In the genomic region with DNA sequence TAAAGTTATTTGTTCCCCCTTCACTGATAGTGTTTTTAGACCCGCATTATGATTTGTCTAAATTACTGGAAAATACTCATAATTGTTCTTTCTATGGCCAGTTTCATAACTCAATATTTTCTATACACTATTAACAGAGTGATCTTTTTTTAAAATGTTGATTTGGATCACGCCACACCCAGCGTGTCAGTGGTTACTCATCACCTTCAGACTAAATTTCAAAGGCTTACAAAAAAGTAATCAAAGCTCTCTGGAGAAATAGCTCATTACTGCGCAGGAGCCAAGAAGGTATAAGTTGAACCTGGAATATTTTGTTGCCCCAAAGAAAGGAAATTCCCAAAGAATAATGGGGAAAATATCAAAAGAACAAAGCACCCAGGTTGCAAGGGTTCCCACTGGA, we compare ENCODE assay signal across 21 cellular contexts.
A peak's percentile ranks its signal among the peaks of the same experiment; 100 is the strongest.
DNase-seq lines count a peak whose midpoint lies in the region; ATAC-seq and TF ChIP-seq lines count a peak whose summit lies in the region.
"Had no signal": no experiment of that assay in that cellular context is flagged by ENCODE, and none has a peak within 500 bp of the region (broad histone marks: within the 10 kb centered on the region; RNA-seq: fewer than 3 reads in every experiment).

No MANE protein-coding gene starts in this region.

- no peaks in the 10 kb centered on the region for H3K9me3 ChIP-seq in HCT116 (ENCODE audit: control insufficient read depth in 1 of 2, insufficient read depth in 1 of 2, low read depth in 1 of 2, low read length in 2 of 2)
- H3K9me3 ChIP-seq in PC-3 (ENCODE audit: low read length): no peaks in the 10 kb centered on the region
- H3K9me3 ChIP-seq in neuronal stem cell (replicated peaks in 1 of 2; ENCODE audit: control insufficient read depth in 2 of 2, insufficient read depth in 1 of 2, low read depth in 1 of 2, low read length in 2 of 2): no peaks in the 10 kb centered on the region
- H3K9me3 ChIP-seq in tibial artery: no peaks in the 10 kb centered on the region
- H3K9me3 ChIP-seq: A549, BE2C had no signal

- H3K27me3 ChIP-seq in HCT116 (ENCODE audit: insufficient read depth, low read length) (no peaks in the 10 kb centered on the region), PC-3 (ENCODE audit: low read length) (no peaks in the 10 kb centered on the region), foreskin keratinocyte (no peaks in the 10 kb centered on the region), neuronal stem cell (ENCODE audit: control insufficient read depth in 3 of 3, insufficient read depth in 3 of 3, low read depth in 1 of 3, low read length in 3 of 3) (no peaks in the 10 kb centered on the region), tibial artery (no peaks in the 10 kb centered on the region)
- H3K27me3 ChIP-seq: BE2C; BLaER1 treated with 17β-estradiol and CSF1 and Interleukin-3, amounts not matched to agents 10 nM and 100 nM had no signal

- H3K4ac ChIP-seq in neuronal stem cell (ENCODE audit: low read length): no peak overlapping the region

- H3K23ac ChIP-seq in neuronal stem cell (ENCODE audit: low read depth, low read length, poor library complexity): no peak overlapping the region

- no peak overlapping the region for H4K8ac ChIP-seq in neuronal stem cell (ENCODE audit: low read depth, low read length)

- H3F3A ChIP-seq in PC-3 (ENCODE audit: low read length, unreplicated experiment): no peaks in the 10 kb centered on the region

- H2BK12ac ChIP-seq in neuronal stem cell (ENCODE audit: low read length): no peak overlapping the region

- H3K4me1 ChIP-seq in HCT116 (ENCODE audit: control insufficient read depth in 1 of 2, insufficient read depth in 2 of 2, low read length in 2 of 2) (peaks cover 0 to 12% of the 10 kb centered on the region in 2 experiments; a peak in 2 of 4 replicates), PC-3 (ENCODE audit: insufficient read depth, low read length) (peaks cover 14% of the 10 kb centered on the region), foreskin keratinocyte (peaks cover 13% of the 10 kb centered on the region), neuronal stem cell (ENCODE audit: control insufficient read depth in 2 of 2, insufficient read depth in 1 of 2, low read depth in 1 of 2, low read length in 2 of 2) (no peaks in the 10 kb centered on the region), tibial artery (no peaks in the 10 kb centered on the region)
- H3K4me1 ChIP-seq: A549, BE2C had no signal

- no peaks in the 10 kb centered on the region for H3K79me1 ChIP-seq in neuronal stem cell (ENCODE audit: low read depth, low read length)

- H2BK15ac ChIP-seq in neuronal stem cell (ENCODE audit: low read length): no peak overlapping the region

- H2AFZ ChIP-seq in HCT116 (ENCODE audit: low read depth, low read length, poor library complexity, severe bottlenecking) (no peak overlapping the region), PC-3 (ENCODE audit: low read length) (no peak overlapping the region), neuronal stem cell (ENCODE audit: low read length) (no peak overlapping the region)
- H2AFZ ChIP-seq: GM23338 had no signal

- no CpG with 5 or more reads among the region's 4 CpGs for WGBS in neuronal stem cell (ENCODE audit: extremely low coverage in 2 of 2, insufficient read length in 2 of 2, insufficient replicate concordance in 1 of 2), 2 donors

- H3K4me3 ChIP-seq in HCT116 (replicated peaks in 1 of 2; ENCODE audit: low read depth in 1 of 2, low read length in 2 of 2) (no peak overlapping the region), PC-3 (ENCODE audit: low read length) (no peak overlapping the region), epithelial cell of esophagus (ENCODE audit: low read length) (no peak overlapping the region), neuronal stem cell (ENCODE audit: low read length in 2 of 2) (no peak overlapping the region), tibial artery (no peak overlapping the region)
- H3K4me3 ChIP-seq: A549; BLaER1 treated with 17β-estradiol and CSF1 and Interleukin-3, amounts not matched to agents 10 nM and 100 nM; GM23338 had no signal

- no peaks in the 10 kb centered on the region for H3K9me2 ChIP-seq in HCT116 (ENCODE audit: insufficient read depth)
- H3K9me2 ChIP-seq in PC-3 (replicated peaks; ENCODE audit: low read length): no peaks in the 10 kb centered on the region

- no peaks in the 10 kb centered on the region for H4K20me1 ChIP-seq in HCT116 (ENCODE audit: insufficient read depth)
- no peaks in the 10 kb centered on the region for H4K20me1 ChIP-seq in PC-3 (ENCODE audit: low read length)
- H4K20me1 ChIP-seq: BLaER1 treated with 17β-estradiol and CSF1 and Interleukin-3, amounts not matched to agents 10 nM and 100 nM had no signal

- H2BK5ac ChIP-seq in neuronal stem cell (ENCODE audit: low read length): no peak overlapping the region

- no peak overlapping the region for H3K14ac ChIP-seq in neuronal stem cell (ENCODE audit: low read length)

- no peak for TF ChIP-seq RAD21 in HCT116 (IDR thresholded peaks at IDR 0.05; ENCODE audit: low read depth)

- no peak overlapping the region for H4K91ac ChIP-seq in neuronal stem cell (ENCODE audit: low read depth, low read length, poor library complexity)

- H3K9ac ChIP-seq in HCT116 (ENCODE audit: low read length) (no peak overlapping the region), PC-3 (ENCODE audit: low read length) (no peak overlapping the region), neuronal stem cell (ENCODE audit: low read depth, low read length, poor library complexity) (no peak overlapping the region)
- H3K9ac ChIP-seq: BLaER1 treated with 17β-estradiol and CSF1 and Interleukin-3, amounts not matched to agents 10 nM and 100 nM had no signal

- H3K36me3 ChIP-seq in HCT116 (ENCODE audit: control insufficient read depth in 1 of 2, insufficient read depth in 2 of 2, low read length in 2 of 2): no peaks in the 10 kb centered on the region
- H3K36me3 ChIP-seq in PC-3 (ENCODE audit: low read depth, low read length): no peaks in the 10 kb centered on the region
- peaks cover 0 to 7% of the 10 kb centered on the region in 2 donors for H3K36me3 ChIP-seq in neuronal stem cell (replicated peaks in 1 of 2; ENCODE audit: control insufficient read depth in 2 of 2, insufficient read depth in 2 of 2, low read length in 2 of 2)
- peaks cover 15 to 33% (median 29%) of the 10 kb centered on the region in 3 donors for H3K36me3 ChIP-seq in tibial artery
- H3K36me3 ChIP-seq: BE2C had no signal

- no peak for TF ChIP-seq POLR2A in HCT116 (IDR thresholded peaks at IDR 0.05; ENCODE audit: borderline replicate concordance, extremely low read depth, insufficient read depth, insufficient read length)

- no peak overlapping the region for H3K18ac ChIP-seq in neuronal stem cell (ENCODE audit: low read length)

- POLR2A ChIA-PET in HCT116 (lab: Charles Lee): no interaction called here
- POLR2A ChIA-PET in PC-3 (lab: Charles Lee; ENCODE audit: unreplicated experiment): interaction anchor here (0.6 to 0.7 kb wide), 2 partner anchors 25 to 139 kb away, joined by 3 to 4 read pairs; no protein-coding TSS in a partner anchor

- no peak overlapping the region for H2BK120ac ChIP-seq in neuronal stem cell (ENCODE audit: low read depth, low read length)

- H3K4me2 ChIP-seq in HCT116 (ENCODE audit: low read length): peak overlapping the region; percentile 41
- H3K4me2 ChIP-seq in PC-3 (ENCODE audit: low read length): peak overlapping the region; percentile 11; the same call in 1 of the 2 replicates
- H3K4me2 ChIP-seq in neuronal stem cell (ENCODE audit: insufficient read depth, low read length, poor library complexity, severe bottlenecking): no peak overlapping the region
- H3K4me2 ChIP-seq: A549; BLaER1 treated with 17β-estradiol and CSF1 and Interleukin-3, amounts not matched to agents 10 nM and 100 nM; GM23338 had no signal

- no peak overlapping the region for H3K27ac ChIP-seq in HCT116 (ENCODE audit: low read depth, low read length)
- peak overlapping the region; percentile 14; the same call in 1 of the 2 replicates for H3K27ac ChIP-seq in PC-3 (ENCODE audit: low read length)
- H3K27ac ChIP-seq in foreskin keratinocyte: peak overlapping the region; percentile 24
- H3K27ac ChIP-seq in neuronal stem cell (replicated peaks; ENCODE audit: low read length): no peak overlapping the region
- no peak overlapping the region for H3K27ac ChIP-seq in tibial artery
- H3K27ac ChIP-seq: A549; BLaER1 treated with 17β-estradiol and CSF1 and Interleukin-3, amounts not matched to agents 10 nM and 100 nM had no signal

- RAD21 ChIA-PET in HCT116 (lab: Charles Lee; ENCODE audit: low non-redundant PET in 1 of 2, low total read pairs in 2 of 2, uncharacterized antibody in 2 of 2, unreplicated experiment in 2 of 2): interaction anchor here in 1 of 2 experiments (0.6 kb wide), 1 partner anchor 53 kb away, joined by 4 read pairs; no protein-coding TSS in a partner anchor

- BruUV-seq in HCT116 (replicated peaks; lab: Mats Ljungman, UMichigan): no TSS peak
- BruUV-seq in PC-3 (replicated peaks; lab: Mats Ljungman, UMichigan): no TSS peak

- no peak overlapping the region for H2AK5ac ChIP-seq in neuronal stem cell (ENCODE audit: low read depth, low read length)

- intact Hi-C loops in HCT116 (cut with micrococcal nuclease): no loop called here
- intact Hi-C loops in PC-3 (cut with micrococcal nuclease): no loop called here
- intact Hi-C loops in tibial artery (cut with DNase I; ENCODE audit: low total_unique reads): no loop called here

- ATAC-seq in HCT116: no peak
- ATAC-seq in PC-3: peak; percentile 85
- peak; percentile 29 for ATAC-seq in foreskin keratinocyte
- ATAC-seq: A549, GM23338 had no signal

- no peak for DNase-seq in HCT116 (ENCODE audit: low read depth, low spot score)
- peak; percentile 37 for DNase-seq in PC-3
- peak; percentile 49 for DNase-seq in epithelial cell of esophagus (ENCODE audit: low read depth)
- peak in 1 of 2 donors; percentile 8 for DNase-seq in foreskin keratinocyte
- DNase-seq in neuronal stem cell (ENCODE audit: low spot score): no peak
- DNase-seq in NCI-H2081 (lab: John Stamatoyannopoulos, UW): no peak
- DNase-seq in tibial artery: no peak
- DNase-seq: 8988T; ACHN; AML-193; BE2C; CD4-positive, alpha-beta T cell; CD8-positive, alpha-beta memory T cell; DMS 273 treated with DMSO at 0.1 percent for 48 hours; DMS53; DMS79 treated with DMSO at 0.1 percent for 48 hours; H9; HFFc6 had no signal

- no peak for TF ChIP-seq CTCF in HCT116 (IDR thresholded peaks at IDR 0.05 in 2 of 3, conservative IDR thresholded peaks at IDR 0.05 in 1 of 3; ENCODE audit: borderline replicate concordance in 1 of 3, insufficient read depth in 1 of 3, low read depth in 2 of 3, low read length in 2 of 3)
- TF ChIP-seq CTCF in PC-3 (conservative IDR thresholded peaks at IDR 0.05; ENCODE audit: low read depth, low read length): no peak
- no peak for TF ChIP-seq CTCF in epithelial cell of esophagus (IDR thresholded peaks at IDR 0.05; ENCODE audit: insufficient read depth, low read depth, low read length, missing control alignments)
- TF ChIP-seq CTCF in foreskin keratinocyte (conservative IDR thresholded peaks at IDR 0.05): no peak
- TF ChIP-seq CTCF in tibial artery (IDR thresholded peaks at IDR 0.05): no peak

- H3K79me2 ChIP-seq in HCT116 (ENCODE audit: insufficient read depth, low read length): no peaks in the 10 kb centered on the region
- no peaks in the 10 kb centered on the region for H3K79me2 ChIP-seq in PC-3 (ENCODE audit: low read length)

- CTCF ChIA-PET in HCT116 (lab: Charles Lee) (no interaction called here), PC-3 (lab: Charles Lee) (interaction anchor here (0.5 kb wide), 1 partner anchor 160 kb away, joined by 3 read pairs; no protein-coding TSS in a partner anchor)

Comparison
In these comparisons a context has a peak if more than half of its experiments do, and no peak if none do; other contexts are left out.
1. DNase-seq: peak in PC-3 (single experiment) and epithelial cell of esophagus (single experiment); none in HCT116 (single experiment), neuronal stem cell (single experiment), NCI-H2081 (0 of 2) and tibial artery (0 of 2).
2. H3K27ac ChIP-seq: peak in PC-3 (single experiment) and foreskin keratinocyte (single experiment); none in HCT116 (single experiment), neuronal stem cell (single experiment) and tibial artery (0 of 2).